In genomic region chr10:6049031-6049400, GRCh38 we compare ENCODE assay signal across 18 cellular contexts. TPM values are rescaled to one million over a fixed set of nuclear protein-coding genes. Genes with fewer than 3 reads are reported as not detected.
A peak's percentile ranks its signal among the peaks of the same experiment; 100 is the strongest.
DNase-seq lines count a peak whose midpoint lies in the region; ATAC-seq and TF ChIP-seq lines count a peak whose summit lies in the region.
"Had no signal": no experiment of that assay in that cellular context is flagged by ENCODE, and none has a peak within 500 bp of the region (broad histone marks: within the 10 kb centered on the region; RNA-seq: fewer than 3 reads in every experiment).

No MANE protein-coding gene starts in this region.

- POLR2A ChIA-PET in activated CD4-positive, alpha-beta memory T cell treated with anti-CD3 and anti-CD28 coated beads, Interleukin-2, amount 10 ng/mL, durations not matched to agents 7 days and 5 days (lab: Charles Lee) = interaction anchor here (0.7 to 21.0 kb wide), 6 partner anchors 10 to 35 kb away, joined by 3 to 448 read pairs (median 38); no protein-coding TSS in a partner anchor
- POLR2A ChIA-PET in SK-N-SH (lab: Yijun Ruan, JAX) = no interaction called here

- no peak for ATAC-seq in heart right ventricle
- no peak for ATAC-seq in GM21381 (IDR thresholded peaks at IDR 0.05; ENCODE audit: unreplicated experiment)
- no peak for ATAC-seq in GM21360 (IDR thresholded peaks at IDR 0.05; ENCODE audit: unreplicated experiment)
- ATAC-seq: gastrocnemius medialis, left cardiac atrium had no signal

- H3K27me3 ChIP-seq in heart right ventricle (no peaks in the 10 kb centered on the region), colonic mucosa (no peaks in the 10 kb centered on the region), SK-N-SH (ENCODE audit: insufficient read depth) (peaks cover 32% of the 10 kb centered on the region; the same call in 1 of the 2 replicates)
- H3K27me3 ChIP-seq: gastrocnemius medialis had no signal

- no peaks in the 10 kb centered on the region for H3K36me3 ChIP-seq in heart right ventricle
- no peaks in the 10 kb centered on the region for H3K36me3 ChIP-seq in colonic mucosa
- H3K36me3 ChIP-seq in SK-N-SH (replicated peaks in 1 of 2; ENCODE audit: control insufficient read depth in 1 of 2, insufficient read depth in 2 of 2, low read length in 1 of 2) = no peaks in the 10 kb centered on the region
- H3K36me3 ChIP-seq: gastrocnemius medialis had no signal

- CTCF ChIA-PET in activated CD4-positive, alpha-beta memory T cell treated with anti-CD3 and anti-CD28 coated beads, Interleukin-2, amount 10 ng/mL, durations not matched to agents 7 days and 5 days (lab: Charles Lee) = interaction anchor here (1.1 to 2.9 kb wide), 4 partner anchors 11 to 42 kb away, joined by 7 to 11 read pairs (median 8); no protein-coding TSS in a partner anchor
- CTCF ChIA-PET in SK-N-SH (lab: Yijun Ruan, JAX) = interaction anchor here (1.1 to 2.0 kb wide), 2 partner anchors 24 to 37 kb away, joined by 3 to 4 read pairs; no protein-coding TSS in a partner anchor

- no peak overlapping the region for H3K27ac ChIP-seq in heart right ventricle
- no peak overlapping the region for H3K27ac ChIP-seq in colonic mucosa
- no peak overlapping the region for H3K27ac ChIP-seq in SK-N-SH (ENCODE audit: low read depth in 2 of 2, low read length in 1 of 2)
- H3K27ac ChIP-seq: coronary artery, epithelial cell of prostate, gastrocnemius medialis had no signal

- no peaks in the 10 kb centered on the region for H3K79me2 ChIP-seq in SK-N-SH (ENCODE audit: insufficient read depth)

- H3K9me3 ChIP-seq in heart right ventricle (no peaks in the 10 kb centered on the region), colonic mucosa (no peaks in the 10 kb centered on the region), SK-N-SH (no peaks in the 10 kb centered on the region)
- H3K9me3 ChIP-seq: gastrocnemius medialis had no signal

- no peaks in the 10 kb centered on the region for H3K27me3 Mint-ChIP-seq in activated CD4-positive, alpha-beta memory T cell treated with anti-CD3 and anti-CD28 coated beads, Interleukin-2, amount 10 ng/mL, durations not matched to agents 7 days and 5 days

- no peaks in the 10 kb centered on the region for H3F3A ChIP-seq in SK-N-SH (replicated peaks; ENCODE audit: insufficient read depth)

- H3K9me2 ChIP-seq in SK-N-SH = no peaks in the 10 kb centered on the region

- DNase-seq in cardiac septum (ENCODE audit: low spot score) = peak; percentile 19
- no peak for DNase-seq in heart right ventricle
- no peak for DNase-seq in activated CD4-positive, alpha-beta memory T cell treated with anti-CD3 and anti-CD28 coated beads, Interleukin-2, amount 10 ng/mL, durations not matched to agents 7 days and 5 days
- peak; percentile 14 for DNase-seq in colonic mucosa
- DNase-seq in ureter (ENCODE audit: low spot score) = peak; percentile 15
- DNase-seq in SK-N-SH = no peak
- DNase-seq: activated CD4-positive, alpha-beta T cell treated with anti-CD3 and anti-CD28 coated beads for 1 hour; activated effector memory CD4-positive, alpha-beta T cell treated with Interleukin-2 at 50 U/mL for 16 hours; gastrocnemius medialis; Karpas-422; left cardiac atrium; NCI-H1092; NCI-H524; SIG-M5 had no signal

- intact Hi-C loops in cardiac septum (cut with DNase I) (no loop called here), heart right ventricle (cut with DNase I) (no loop called here), colonic mucosa (cut with DNase I) (no loop called here)

- no peak overlapping the region for H3K4me2 ChIP-seq in SK-N-SH

- H3K4me3 Mint-ChIP-seq in activated CD4-positive, alpha-beta memory T cell treated with anti-CD3 and anti-CD28 coated beads, Interleukin-2, amount 10 ng/mL, durations not matched to agents 7 days and 5 days = peak overlapping the region; percentile 57

- TF ChIP-seq CTCF in heart right ventricle (IDR thresholded peaks at IDR 0.05) = no peak
- TF ChIP-seq CTCF in colonic mucosa (IDR thresholded peaks at IDR 0.05) = no peak
- TF ChIP-seq CTCF in SK-N-SH (IDR thresholded peaks at IDR 0.05) = no peak

- H4K20me1 ChIP-seq in SK-N-SH (ENCODE audit: insufficient read depth) = no peaks in the 10 kb centered on the region

- H3K9ac ChIP-seq in colonic mucosa (ENCODE audit: low read depth in 2 of 2, low read length in 2 of 2) (no peak overlapping the region), SK-N-SH (no peak overlapping the region)

- H3K4me1 ChIP-seq in heart right ventricle (peaks cover 0 to 54% (median 32%) of the 10 kb centered on the region in 9 donors), colonic mucosa (no peaks in the 10 kb centered on the region), SK-N-SH (ENCODE audit: control insufficient read depth in 1 of 2, insufficient read depth in 2 of 2, low read depth in 1 of 2, low read length in 1 of 2) (peaks cover 0 to 5% of the 10 kb centered on the region in 2 experiments; a peak in 1 of 4 replicates)

- peaks cover 91% of the 10 kb centered on the region for H3K4me1 Mint-ChIP-seq in activated CD4-positive, alpha-beta memory T cell treated with anti-CD3 and anti-CD28 coated beads, Interleukin-2, amount 10 ng/mL, durations not matched to agents 7 days and 5 days

- no peak for TF ChIP-seq RAD21 in SK-N-SH (IDR thresholded peaks at IDR 0.05; ENCODE audit: low read length)

- H2AFZ ChIP-seq in SK-N-SH (ENCODE audit: low read depth) = no peak overlapping the region

- peak overlapping the region; percentile 97 for H3K27ac Mint-ChIP-seq in activated CD4-positive, alpha-beta memory T cell treated with anti-CD3 and anti-CD28 coated beads, Interleukin-2, amount 10 ng/mL, durations not matched to agents 7 days and 5 days

- no peak for TF ChIP-seq EP300 in SK-N-SH (IDR thresholded peaks at IDR 0.05; ENCODE audit: borderline replicate concordance in 1 of 2, low read depth in 1 of 2, low read length in 1 of 2)

- no peak overlapping the region for H3K4me3 ChIP-seq in heart right ventricle
- no peak overlapping the region for H3K4me3 ChIP-seq in colonic mucosa
- H3K4me3 ChIP-seq in SK-N-SH (ENCODE audit: low read depth in 2 of 2, low read length in 1 of 2) = no peak overlapping the region
- H3K4me3 ChIP-seq: coronary artery, gastrocnemius medialis had no signal

- H3K9me3 Mint-ChIP-seq in activated CD4-positive, alpha-beta memory T cell treated with anti-CD3 and anti-CD28 coated beads, Interleukin-2, amount 10 ng/mL, durations not matched to agents 7 days and 5 days = no peaks in the 10 kb centered on the region

- WGBS in heart right ventricle, 2 donors = 93% methylated on average over 2 of the region's 2 CpGs
- 66% methylated on average over 2 of the region's 2 CpGs for WGBS in SK-N-SH (ENCODE audit: low lambda C conversion rate)

- H3K36me3 Mint-ChIP-seq in activated CD4-positive, alpha-beta memory T cell treated with anti-CD3 and anti-CD28 coated beads, Interleukin-2, amount 10 ng/mL, durations not matched to agents 7 days and 5 days (ENCODE audit: low read depth) = peaks cover 90% of the 10 kb centered on the region

TF ChIP-seq in SK-N-SH, 30 proteins besides CTCF, POLR2A, EP300 and RAD21:
- TF ChIP-seq PBX3 (IDR thresholded peaks at IDR 0.05) = no peak
- TF ChIP-seq MAX (IDR thresholded peaks at IDR 0.05; ENCODE audit: low read depth) = no peak
- no peak for TF ChIP-seq GABPA (IDR thresholded peaks at IDR 0.05; ENCODE audit: low read depth)
- no peak for TF ChIP-seq NRF1 (IDR thresholded peaks at IDR 0.05; ENCODE audit: low read depth, low read length)
- no peak for TF ChIP-seq FOSL2 (IDR thresholded peaks at IDR 0.05; ENCODE audit: borderline replicate concordance, low read depth)
- TF ChIP-seq MXI1 (IDR thresholded peaks at IDR 0.05; ENCODE audit: low read depth, low read length) = no peak
- TF ChIP-seq RFX5 (IDR thresholded peaks at IDR 0.05; ENCODE audit: low read length) = no peak

RNA-seq across cellular contexts. Expression of gene IL2RA, which starts 13.2 kb away (rescaled TPM):
- total RNA-seq in cardiac septum (0.73 TPM), heart right ventricle (1 to 10 TPM in 5 of 10 donors, under 1 TPM in 5; 0.19 to 9.1 (median 1.0) TPM), colonic mucosa (1 to 10 TPM; 1.7 to 2.4 TPM), ureter (2.2 TPM)
- polyA plus RNA-seq in heart right ventricle (under 1 TPM; 0.36 to 0.73 TPM), SK-N-SH (2012; rRNA removed) (not detected in 2 replicates)
- total RNA-seq in activated CD4-positive, alpha-beta memory T cell treated with anti-CD3 and anti-CD28 coated beads, Interleukin-2, amount 10 ng/mL, durations not matched to agents 7 days and 5 days = 100 to 1,000 TPM; 437 to 446 TPM
- not detected in 2 replicates for polyA plus RNA-seq in SK-N-SH (2012; cell fraction: cytosol; rRNA removed)
- not detected in 2 replicates for polyA plus RNA-seq in SK-N-SH (2012; cell fraction: nucleus; rRNA removed)

RNA-seq across cellular contexts. Expression of gene RBM17, which starts 39.8 kb away (rescaled TPM):
- 70.1 TPM for total RNA-seq in cardiac septum
- 10 to 100 TPM; 53.4 to 93.2 (median 64.0) TPM for total RNA-seq in heart right ventricle
- 100 to 1,000 TPM in 1 of 2 donors, 10 to 100 TPM in 1; 58.6 to 100 TPM for polyA plus RNA-seq in heart right ventricle
- 100 to 1,000 TPM; 155 to 157 TPM for total RNA-seq in activated CD4-positive, alpha-beta memory T cell treated with anti-CD3 and anti-CD28 coated beads, Interleukin-2, amount 10 ng/mL, durations not matched to agents 7 days and 5 days
- 100 to 1,000 TPM in 1 of 2 donors, 10 to 100 TPM in 1; 80.3 to 110 TPM for total RNA-seq in colonic mucosa
- total RNA-seq in ureter = 106 TPM
- polyA plus RNA-seq in SK-N-SH (2012; rRNA removed) = 32.6 and 34.2 TPM in 2 replicates
- 25.2 and 25.9 TPM in 2 replicates for polyA plus RNA-seq in SK-N-SH (2012; cell fraction: cytosol; rRNA removed)
- 94.6 and 118 TPM in 2 replicates for polyA plus RNA-seq in SK-N-SH (2012; cell fraction: nucleus; rRNA removed)

Comparison
In these comparisons a context has a peak if more than half of its experiments do, and no peak if none do; other contexts are left out.
1. DNase-seq: peak in cardiac septum (single experiment), colonic mucosa (single experiment) and ureter (single experiment); none in heart right ventricle (0 of 2), activated CD4-positive, alpha-beta memory T cell treated with anti-CD3 and anti-CD28 coated beads, Interleukin-2, amount 10 ng/mL, durations not matched to agents 7 days and 5 days (single experiment) and SK-N-SH (single experiment).
2. RNA of gene IL2RA, which starts 13.2 kb away (total RNA-seq): 437 to 446 TPM in activated CD4-positive, alpha-beta memory T cell treated with anti-CD3 and anti-CD28 coated beads, Interleukin-2, amount 10 ng/mL, durations not matched to agents 7 days and 5 days; 1.7 to 2.4 TPM in colonic mucosa, 2.2 TPM in ureter (single experiment), 0.19 to 9.1 TPM in heart right ventricle and 0.73 TPM in cardiac septum (single experiment); every median in the first group is over 10 times any median in the second.